Comparison of ENCODE assay signal across 10 cellular contexts in genomic region chr12:6141048-6141447, GRCh38. TPM values are rescaled to one million over a fixed set of nuclear protein-coding genes. Genes with fewer than 3 reads are reported as not detected.
A peak's percentile ranks its signal among the peaks of the same experiment; 100 is the strongest.
DNase-seq lines count a peak whose midpoint lies in the region; ATAC-seq, FAIRE-seq and TF ChIP-seq lines count a peak whose summit lies in the region.
"Had no signal": no experiment of that assay in that cellular context is flagged by ENCODE, and none has a peak within 500 bp of the region (broad histone marks: within the 10 kb centered on the region; RNA-seq: fewer than 3 reads in every experiment).

No MANE protein-coding gene starts in this region.

- no peak overlapping the region for H3K9ac ChIP-seq in K562 (ENCODE audit: insufficient read depth in 1 of 2, low read depth in 2 of 2, low read length in 2 of 2)

- TF ChIP-seq RAD21 in K562 (CRISPR knock-in tag; conservative IDR thresholded peaks at IDR 0.05 in 1 of 2, IDR thresholded peaks at IDR 0.05 in 1 of 2) = no peak

- no peaks in the 10 kb centered on the region for H3K36me3 ChIP-seq in K562 (ENCODE audit: control insufficient read depth, insufficient read depth, low read length)
- no peaks in the 10 kb centered on the region for H3K36me3 ChIP-seq in suprapubic skin

- in situ Hi-C loops in K562 (cut with MboI) = no loop called here

- H3K4me2 ChIP-seq in K562 (ENCODE audit: insufficient read depth, low read length) = no peak overlapping the region

- H3K79me2 ChIP-seq in K562 (ENCODE audit: control insufficient read depth, insufficient read depth, low read length) = no peaks in the 10 kb centered on the region

- intact Hi-C loops in K562 (cut with micrococcal nuclease) = no loop called here

- no peaks in the 10 kb centered on the region for H4K20me1 ChIP-seq in K562 (replicated peaks; ENCODE audit: control insufficient read depth, insufficient read depth, low read length)

- WGBS in K562 (ENCODE audit: insufficient coverage, low coverage, missing lambda C conversion rate) = 11% methylated on average over 4 of the region's 5 CpGs
- 68% methylated on average over 5 of the region's 5 CpGs for WGBS in suprapubic skin

- no peak for DNase-seq in activated CD4-positive, CD25-positive, alpha-beta regulatory T cell treated with anti-CD3 and anti-CD28 coated beads, Interleukin-2, amount 50 U/mL, for 72 hours
- no peak for DNase-seq in K562 (ENCODE audit: extremely low read depth in 1 of 4, low spot score in 3 of 4)
- peak; percentile 29 for DNase-seq in mucosa of gallbladder (ENCODE audit: low spot score)
- no peak for DNase-seq in suprapubic skin (ENCODE audit: low spot score in 2 of 2)
- no peak for DNase-seq in GM19238 (ENCODE audit: insufficient read length, low spot score)
- no peak for DNase-seq in SW 1271 (lab: John Stamatoyannopoulos, UW)

- H3K4me3 ChIP-seq in K562 (no peak overlapping the region), suprapubic skin (no peak overlapping the region)

- H3K9me3 ChIP-seq in K562 (replicated peaks; ENCODE audit: control insufficient read depth, insufficient read depth, low read depth, low read length) = no peaks in the 10 kb centered on the region
- no peaks in the 10 kb centered on the region for H3K9me3 ChIP-seq in suprapubic skin

- FAIRE-seq in K562 (lab: Jason Lieb, UNC) = no peak

- no peak for TF ChIP-seq EP300 in K562 (IDR thresholded peaks at IDR 0.05; ENCODE audit: low read length)
- no peak for TF ChIP-seq EP300 in suprapubic skin (IDR thresholded peaks at IDR 0.05)

- H3K27ac ChIP-seq in K562 (ENCODE audit: extremely low read depth, low read depth, low read length) (no peak overlapping the region; the same call in 2 of the 3 replicates), suprapubic skin (peak overlapping the region; percentile 39)
- H3K27ac ChIP-seq: 22Rv1 had no signal

- H3K9me1 ChIP-seq in K562 (ENCODE audit: control insufficient read depth, insufficient read depth, low read length) = no peaks in the 10 kb centered on the region

- POLR2A ChIA-PET in K562 (lab: Yijun Ruan, JAX) = no interaction called here

- BruUV-seq in K562 (replicated peaks; lab: Mats Ljungman, UMichigan) = no TSS peak

- ATAC-seq in activated CD4-positive, CD25-positive, alpha-beta regulatory T cell treated with anti-CD3 and anti-CD28 coated beads, Interleukin-2, amount 50 U/mL, for 24 hours = peak; percentile 78 to 83
- ATAC-seq in K562 (no peak), HG02798 (IDR thresholded peaks at IDR 0.05; ENCODE audit: poor library complexity, unreplicated experiment) (no peak)

- no peak for TF ChIP-seq POLR2A in K562 (conservative IDR thresholded peaks at IDR 0.05)
- no peak for TF ChIP-seq POLR2A in suprapubic skin (IDR thresholded peaks at IDR 0.05)

- CTCF ChIA-PET in K562 (lab: Yijun Ruan, JAX; ENCODE audit: low intra/inter-chr PET ratio) = no interaction called here

- H3K4me1 ChIP-seq in K562 (replicated peaks in 1 of 2; ENCODE audit: control insufficient read depth in 2 of 2, insufficient read depth in 2 of 2, low read length in 2 of 2) (peaks cover 3% of the 10 kb centered on the region in 2 experiments; a peak in 3 of 5 replicates), suprapubic skin (peaks cover 7% of the 10 kb centered on the region)

- TF ChIP-seq CTCF in K562 (IDR thresholded peaks at IDR 0.05 in 2 of 3, conservative IDR thresholded peaks at IDR 0.05 in 1 of 3; ENCODE audit: insufficient read depth in 2 of 3, low read depth in 1 of 3, low read length in 3 of 3) = no peak
- TF ChIP-seq CTCF in suprapubic skin (IDR thresholded peaks at IDR 0.05) = no peak

- H3K27me3 ChIP-seq in K562 (ENCODE audit: control insufficient read depth in 2 of 2, insufficient read depth in 2 of 2, low read length in 2 of 2) = no peaks in the 10 kb centered on the region
- no peaks in the 10 kb centered on the region for H3K27me3 ChIP-seq in suprapubic skin

- no peak overlapping the region for H2AFZ ChIP-seq in K562 (ENCODE audit: low read depth, low read length)

TF ChIP-seq in K562, 482 proteins besides CTCF, POLR2A, EP300 and RAD21:
- TF ChIP-seq TBL1XR1 (IDR thresholded peaks at IDR 0.05; ENCODE audit: low read length in 2 of 2) (no peak), EGR1 (conservative IDR thresholded peaks at IDR 0.05) (peak; percentile 30), CEBPB (tag; IDR thresholded peaks at IDR 0.05) (0 out of 2 replicates have a peak, but pooled peaks have one; percentile 57), SPI1 (IDR thresholded peaks at IDR 0.05; ENCODE audit: borderline replicate concordance, low read depth, low read length) (peak; percentile 61; the same call in 1 of the 2 replicates)

RNA-seq across cellular contexts. Expression of gene VWF, which starts 16.6 kb away (rescaled TPM):
- total RNA-seq in K562 (2011; cell fraction: chromatin; rRNA removed; ENCODE audit: low replicate concordance) = 0.02 TPM in 1 of 2 replicates, not detected in the other
- total RNA-seq in K562 (2011; cell fraction: nucleolus; rRNA removed) = 0.33 TPM in 1 of 2 replicates, not detected in the other
- total RNA-seq in K562 (2011; cell fraction: nucleoplasm; rRNA removed) = not detected in 2 replicates
- total RNA-seq in K562 (2014; rRNA removed) (not detected in 2 replicates), K562 (2014; rRNA removed; fragmentation: Illumina TruSeq; extraction: Trizol) (not detected in 2 replicates), K562 (2015; rRNA removed; fragmentation: Illumina TruSeq; extraction: Trizol) (not detected in 2 replicates), K562 (2021) (0.40 and 0.53 TPM in 2 replicates), mucosa of gallbladder (97.3 TPM), suprapubic skin (10 to 100 TPM; 35.5 to 91.7 (median 61.7) TPM)
- polyA plus RNA-seq in K562 (2011; rRNA removed) (not detected in 2 replicates), K562 (2014; fragmentation: Illumina TruSeq; extraction: Trizol) (not detected in 2 replicates), K562 (2014; fragmentation: Nextera tagmentation; extraction: Ambion mirVana) (not detected), K562 (2014; rRNA removed) (not detected in 2 replicates)
- polyA plus RNA-seq in K562 (2011; cell fraction: cytosol; rRNA removed) = 0.04 and 0.07 TPM in 2 replicates
- polyA plus RNA-seq in K562 (2011; cell fraction: nucleus; rRNA removed) = 0.01 TPM in 2 replicates
- polyA plus RNA-seq in K562 (2012) = 0.01 TPM in 2 replicates
- polyA minus RNA-seq in K562 (2011; rRNA and poly(A)+ RNA removed) = not detected in 2 replicates
- polyA minus RNA-seq in K562 (2011; cell fraction: cytosol; rRNA and poly(A)+ RNA removed) = not detected in 2 replicates
- polyA minus RNA-seq in K562 (2011; cell fraction: nucleus; rRNA and poly(A)+ RNA removed) = not detected in 2 replicates
- total RNA-seq: T-helper 1 cell treated with Interleukin-12 subunit alpha and Interleukin-12 subunit beta and Interleukin-4 antibody, amounts not matched to agents 30 ng/mL and 1 ng/mL, for 36 hours had no signal

RNA-seq across cellular contexts. Expression of gene CD9, which starts 59.2 kb away (rescaled TPM):
- 1.1 and 6.1 TPM in 2 replicates for total RNA-seq in K562 (2011; cell fraction: chromatin; rRNA removed; ENCODE audit: low replicate concordance)
- 2.9 and 5.0 TPM in 2 replicates for total RNA-seq in K562 (2011; cell fraction: nucleolus; rRNA removed)
- total RNA-seq in K562 (2011; cell fraction: nucleoplasm; rRNA removed) = 2.5 and 2.7 TPM in 2 replicates
- 0.41 and 0.45 TPM in 2 replicates for total RNA-seq in K562 (2014; rRNA removed)
- total RNA-seq in K562 (2014; rRNA removed; fragmentation: Illumina TruSeq; extraction: Trizol) = 0.29 and 0.62 TPM in 2 replicates
- 0.41 and 0.43 TPM in 2 replicates for total RNA-seq in K562 (2015; rRNA removed; fragmentation: Illumina TruSeq; extraction: Trizol)
- total RNA-seq in K562 (2021) = 1.2 and 2.0 TPM in 2 replicates
- 5.6 and 11.9 TPM in 2 replicates for polyA plus RNA-seq in K562 (2011; rRNA removed)
- 5.8 and 12.8 TPM in 2 replicates for polyA plus RNA-seq in K562 (2011; cell fraction: cytosol; rRNA removed)
- 3.2 and 8.1 TPM in 2 replicates for polyA plus RNA-seq in K562 (2011; cell fraction: nucleus; rRNA removed)
- 1.2 and 1.3 TPM in 2 replicates for polyA plus RNA-seq in K562 (2012)
- 0.42 and 0.65 TPM in 2 replicates for polyA plus RNA-seq in K562 (2014; fragmentation: Illumina TruSeq; extraction: Trizol)
- polyA plus RNA-seq in K562 (2014; fragmentation: Nextera tagmentation; extraction: Ambion mirVana) = under 1 TPM; 0.59 to 0.74 TPM
- 0.49 and 1.2 TPM in 2 replicates for polyA plus RNA-seq in K562 (2014; rRNA removed)
- polyA minus RNA-seq in K562 (2011; rRNA and poly(A)+ RNA removed) = 6.0 and 10.7 TPM in 2 replicates
- 2.6 and 6.0 TPM in 2 replicates for polyA minus RNA-seq in K562 (2011; cell fraction: cytosol; rRNA and poly(A)+ RNA removed)
- 2.2 and 4.1 TPM in 2 replicates for polyA minus RNA-seq in K562 (2011; cell fraction: nucleus; rRNA and poly(A)+ RNA removed)
- 139 TPM for total RNA-seq in mucosa of gallbladder
- 100 to 1,000 TPM; 420 to 548 (median 475) TPM for total RNA-seq in suprapubic skin

Comparison
In these comparisons a context has a peak if more than half of its experiments do, and no peak if none do; other contexts are left out.
1. ATAC-seq: peak in activated CD4-positive, CD25-positive, alpha-beta regulatory T cell treated with anti-CD3 and anti-CD28 coated beads, Interleukin-2, amount 50 U/mL, for 24 hours (2 of 2); none in K562 (single experiment) and HG02798 (single experiment).
2. RNA of gene VWF, which starts 16.6 kb away (total RNA-seq): 97.3 TPM in mucosa of gallbladder (single experiment) and 35.5 to 91.7 TPM in suprapubic skin; 0.02 to 0.53 TPM in K562; every median in the first group is over 10 times any median in the second.
3. RNA of gene CD9, which starts 59.2 kb away (total RNA-seq): 420 to 548 TPM in suprapubic skin and 139 TPM in mucosa of gallbladder (single experiment); 0.29 to 6.1 TPM in K562; every median in the first group is over 10 times any median in the second.